Comparison of ENCODE assay signal across 8 cellular contexts in genomic region chr10:98664329-98665042, GRCh38.
DNase-seq lines count a peak whose midpoint lies in the region; ATAC-seq and TF ChIP-seq lines count a peak whose summit lies in the region.

No MANE protein-coding gene starts in this region.

- peaks cover 16% of the 10 kb centered on the region for H3K27me3 Mint-ChIP-seq in activated CD8-positive, alpha-beta T cell treated with anti-CD3 and anti-CD28 coated beads for 36 hours
- no peaks in the 10 kb centered on the region for H3K27me3 Mint-ChIP-seq in glutamatergic neuron (ENCODE audit: unreplicated experiment)

- CTCF ChIA-PET in activated CD8-positive, alpha-beta T cell treated with anti-CD3 and anti-CD28 coated beads for 36 hours (lab: Charles Lee) = interaction anchor here (1.0 to 1.7 kb wide), 2 partner anchors 197 to 198 kb away, joined by 8 to 15 read pairs; no protein-coding TSS in a partner anchor

- ATAC-seq in GM18870 (IDR thresholded peaks at IDR 0.05; ENCODE audit: unreplicated experiment) (peak; percentile 48), GM19452 (IDR thresholded peaks at IDR 0.05; ENCODE audit: unreplicated experiment) (no peak)
- peak; percentile 87 for ATAC-seq in activated CD8-positive, alpha-beta T cell treated with anti-CD3 and anti-CD28 coated beads for 36 hours

- H4K20me1 ChIP-seq in KMS-11 (ENCODE audit: insufficient read depth) = no peaks in the 10 kb centered on the region

- POLR2A ChIA-PET in activated CD8-positive, alpha-beta T cell treated with anti-CD3 and anti-CD28 coated beads for 36 hours (lab: Charles Lee) = no interaction called here

- no peak overlapping the region for H3K4me3 Mint-ChIP-seq in activated CD8-positive, alpha-beta T cell treated with anti-CD3 and anti-CD28 coated beads for 36 hours
- H3K4me3 Mint-ChIP-seq in glutamatergic neuron (ENCODE audit: unreplicated experiment) = no peak overlapping the region

- H3K27me3 ChIP-seq in KMS-11 (ENCODE audit: insufficient read depth, low read depth) = no peaks in the 10 kb centered on the region

- no peak overlapping the region for H3K4me2 ChIP-seq in KMS-11

- H3K36me3 ChIP-seq in KMS-11 (ENCODE audit: insufficient read depth) = no peaks in the 10 kb centered on the region

- H3K4me1 ChIP-seq in KMS-11 (ENCODE audit: low read depth, poor library complexity, severe bottlenecking) = no peaks in the 10 kb centered on the region

- no peaks in the 10 kb centered on the region for H3K79me2 ChIP-seq in KMS-11 (ENCODE audit: insufficient read depth, low read depth)

- H2AFZ ChIP-seq in KMS-11 (ENCODE audit: low read depth) = peak overlapping the region; percentile 44; the same call in 1 of the 2 replicates

- H3K9me3 Mint-ChIP-seq in activated CD8-positive, alpha-beta T cell treated with anti-CD3 and anti-CD28 coated beads for 36 hours = peaks cover 1% of the 10 kb centered on the region
- peaks cover 2% of the 10 kb centered on the region for H3K9me3 Mint-ChIP-seq in glutamatergic neuron (ENCODE audit: unreplicated experiment)

- DNase-seq in AG20443 (ENCODE audit: low spot score) = peak; percentile 18
- peak; percentile 38 for DNase-seq in activated CD8-positive, alpha-beta T cell treated with anti-CD3 and anti-CD28 coated beads for 36 hours
- peak; percentile 21 for DNase-seq in glutamatergic neuron
- DNase-seq in stimulated activated CD8-positive, alpha-beta memory T cell treated with anti-CD3 and anti-CD28 coated beads, Interleukin-12 subunit alpha, Interleukin-12 subunit beta, amount 100 ng/mL, for 1 hour (ENCODE audit: low read depth) = peak; percentile 11
- DNase-seq in NCI-H187 (lab: John Stamatoyannopoulos, UW) = no peak

- no peak overlapping the region for H3K27ac ChIP-seq in KMS-11

- H3K9ac ChIP-seq in KMS-11 = no peak overlapping the region

- no peak overlapping the region for H3K4me3 ChIP-seq in KMS-11 (IDR thresholded peaks at IDR 0.05; ENCODE audit: insufficient read depth, low read depth, low read length)

- TF ChIP-seq CTCF in KMS-11 (conservative IDR thresholded peaks at IDR 0.05; ENCODE audit: low read depth, low read length) (peak; percentile 86), glutamatergic neuron (IDR thresholded peaks at IDR 0.05; ENCODE audit: partially characterized antibody, unreplicated experiment) (peak; percentile 84)
- TF ChIP-seq CTCF in activated CD8-positive, alpha-beta T cell treated with anti-CD3 and anti-CD28 coated beads for 36 hours (IDR thresholded peaks at IDR 0.05) = peak; percentile 67

- no peaks in the 10 kb centered on the region for H3K36me3 Mint-ChIP-seq in activated CD8-positive, alpha-beta T cell treated with anti-CD3 and anti-CD28 coated beads for 36 hours (ENCODE audit: low read depth)
- H3K36me3 Mint-ChIP-seq in glutamatergic neuron (ENCODE audit: unreplicated experiment) = peaks cover 11% of the 10 kb centered on the region

- intact Hi-C loops in activated CD8-positive, alpha-beta T cell treated with anti-CD3 and anti-CD28 coated beads for 36 hours (cut with micrococcal nuclease) = loop anchor here (2.0 kb wide), 1 partner anchor 198 kb away; no protein-coding TSS in a partner anchor

- no peak overlapping the region for H3K27ac Mint-ChIP-seq in activated CD8-positive, alpha-beta T cell treated with anti-CD3 and anti-CD28 coated beads for 36 hours
- no peak overlapping the region for H3K27ac Mint-ChIP-seq in glutamatergic neuron (ENCODE audit: unreplicated experiment)

- no peaks in the 10 kb centered on the region for H3K4me1 Mint-ChIP-seq in activated CD8-positive, alpha-beta T cell treated with anti-CD3 and anti-CD28 coated beads for 36 hours (ENCODE audit: low read depth)
- H3K4me1 Mint-ChIP-seq in glutamatergic neuron (ENCODE audit: low read depth, unreplicated experiment) = peaks cover 7% of the 10 kb centered on the region

Comparison
In these comparisons a context has a peak if more than half of its experiments do, and no peak if none do; other contexts are left out.
1. DNase-seq: peak in AG20443 (single experiment), activated CD8-positive, alpha-beta T cell treated with anti-CD3 and anti-CD28 coated beads for 36 hours (single experiment), glutamatergic neuron (single experiment) and stimulated activated CD8-positive, alpha-beta memory T cell treated with anti-CD3 and anti-CD28 coated beads, Interleukin-12 subunit alpha, Interleukin-12 subunit beta, amount 100 ng/mL, for 1 hour (single experiment); none in NCI-H187 (0 of 2).
2. Peak in every context shown above with its lines, with median percentiles within 50 percentile points of each other: CTCF ChIP-seq.